In genomic region chr1:111204211-111204883, GRCh38 we compare ENCODE assay signal across 8 cellular contexts. TPM values are rescaled to one million over a fixed set of nuclear protein-coding genes. Genes with fewer than 3 reads are reported as not detected.
DNase-seq lines count a peak whose midpoint lies in the region; ATAC-seq and TF ChIP-seq lines count a peak whose summit lies in the region.

No MANE protein-coding gene starts in this region.

- DNase-seq in AG20443 (ENCODE audit: low spot score) (peak; percentile 61), T follicular helper cell (ENCODE audit: low read depth) (peak; percentile 43), astrocyte of the hippocampus (ENCODE audit: low read depth, low spot score) (peak; percentile 38), lower leg skin (ENCODE audit: low spot score in 2 of 2) (peak in 1 of 2 donors; percentile 88), HuH-7.5 (ENCODE audit: low spot score) (no peak)
- DNase-seq in stimulated activated CD8-positive, alpha-beta memory T cell treated with anti-CD3 and anti-CD28 coated beads, Interleukin-7, amount 100 ng/mL, for 1 hour (ENCODE audit: low read depth in 2 of 2), result peak; percentile 58 to 62

- TF ChIP-seq POLR2A in lower leg skin (IDR thresholded peaks at IDR 0.05), result no peak

- TF ChIP-seq CTCF in lower leg skin (IDR thresholded peaks at IDR 0.05), result no peak

- WGBS in lower leg skin, 2 donors, result 6 to 8% methylated on average over 25 to 28 of the region's 58 CpGs

- intact Hi-C loops in lower leg skin (cut with DNase I; ENCODE audit: low total_unique reads), result no loop called here

- H3K4me3 ChIP-seq in lower leg skin (ENCODE audit: low read depth, poor library complexity, severe bottlenecking), result peak overlapping the region; percentile 51

- ATAC-seq in GM19023 (IDR thresholded peaks at IDR 0.05; ENCODE audit: unreplicated experiment), result peak; percentile 60
- peak; percentile 62 for ATAC-seq in HG03139 (IDR thresholded peaks at IDR 0.05; ENCODE audit: unreplicated experiment)

RNA-seq across cellular contexts. Expression of gene DENND2D, which starts 3.9 kb away (rescaled TPM):
- total RNA-seq in lower leg skin, result 10 to 100 TPM; 26.7 to 48.9 (median 33.6) TPM

RNA-seq across cellular contexts. Expression of gene CHI3L2, which starts 23.2 kb away (rescaled TPM):
- total RNA-seq in lower leg skin, result 10 to 100 TPM in 1 of 4 donors, 1 to 10 TPM in 2, not detected in 1; 2.2 to 15.8 (median 5.5) TPM
